ENCODE assay signal across 1 cellular context in genomic region chr2:148978026-148978685, GRCh38.
TF ChIP-seq lines count a peak whose summit lies in the region.

No MANE protein-coding gene starts in this region.

TF ChIP-seq in SK-N-SH treated with all-trans-retinoic acid at 6 μM for 48 hours, 23 proteins besides CTCF, POLR2A, EP300 and RAD21 (continued from another document):
- no peak for TF ChIP-seq PATZ1 (CRISPR knock-in tag; IDR thresholded peaks at IDR 0.05; ENCODE audit: borderline replicate concordance)
- TF ChIP-seq ZC3H10 (CRISPR knock-in tag; IDR thresholded peaks at IDR 0.05): no peak
- no peak for TF ChIP-seq TOX (CRISPR knock-in tag; IDR thresholded peaks at IDR 0.05; ENCODE audit: borderline replicate concordance)
- no peak for TF ChIP-seq RARB (CRISPR knock-in tag; IDR thresholded peaks at IDR 0.05)
- TF ChIP-seq ZNF70 (CRISPR knock-in tag; IDR thresholded peaks at IDR 0.05): no peak
